ENCODE assay signal across 9 cellular contexts in the genomic region with DNA sequence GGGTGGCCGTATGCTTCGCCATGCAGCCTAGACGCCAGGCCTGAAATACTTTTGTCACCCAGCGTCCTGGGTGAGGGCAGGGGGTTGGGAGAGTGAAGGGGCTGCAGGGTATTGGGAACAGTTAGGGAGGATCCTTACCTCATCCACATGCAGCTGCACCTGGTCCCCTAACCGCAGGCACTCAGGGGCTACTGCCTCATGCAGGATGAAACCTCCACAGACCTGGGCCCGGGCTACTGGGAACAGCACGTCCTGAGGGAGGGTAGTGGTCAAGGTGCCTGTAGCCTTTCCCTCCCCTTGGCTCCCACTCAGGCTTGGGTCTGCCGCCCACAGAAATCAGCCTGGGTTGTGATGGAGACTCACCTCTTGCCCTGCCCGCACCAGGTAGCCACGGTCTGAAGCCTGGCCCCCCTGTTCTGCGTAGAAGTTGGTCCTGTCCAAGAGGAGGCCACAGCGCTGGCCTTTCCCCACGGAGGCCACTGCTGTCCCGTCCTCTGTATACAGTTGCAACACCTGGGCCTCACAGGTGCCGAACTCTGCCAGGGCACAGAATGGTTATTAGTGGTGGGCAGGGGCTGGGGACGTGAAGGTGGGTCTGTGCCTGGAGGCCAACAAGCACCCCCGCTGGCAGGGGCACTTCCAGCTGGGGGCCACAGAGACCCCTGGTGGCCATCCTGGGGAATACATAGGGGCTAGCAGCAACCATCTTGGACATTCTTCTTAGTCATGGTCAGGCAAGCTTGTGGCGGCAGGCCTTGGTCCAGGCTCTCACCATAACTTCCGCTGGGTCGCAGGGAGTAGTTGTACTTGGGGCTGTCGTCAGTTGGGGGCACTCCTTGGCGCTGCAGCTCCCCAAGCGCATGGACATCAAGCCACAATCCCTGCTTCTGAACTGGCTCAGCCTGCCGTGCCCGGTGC. TPM values are rescaled to one million over a fixed set of nuclear protein-coding genes. Genes with fewer than 3 reads are reported as not detected.
DNase-seq lines count a peak whose midpoint lies in the region; ATAC-seq, FAIRE-seq and TF ChIP-seq lines count a peak whose summit lies in the region.
"Had no signal": no experiment of that assay in that cellular context is flagged by ENCODE, and none has a peak within 500 bp of the region (broad histone marks: within the 10 kb centered on the region; RNA-seq: fewer than 3 reads in every experiment).

No MANE protein-coding gene starts in this region.

- H3K27me3 ChIP-seq in BE2C, result no peaks in the 10 kb centered on the region
- no peaks in the 10 kb centered on the region for H3K27me3 ChIP-seq in SK-N-SH (ENCODE audit: insufficient read depth)
- no peaks in the 10 kb centered on the region for H3K27me3 ChIP-seq in keratinocyte (ENCODE audit: control insufficient read depth, extremely low read depth, insufficient read depth, low read length)

- H4K20me1 ChIP-seq in SK-N-SH (ENCODE audit: insufficient read depth) (no peaks in the 10 kb centered on the region), keratinocyte (ENCODE audit: control insufficient read depth, extremely low read depth, insufficient read depth, low read length) (no peaks in the 10 kb centered on the region)

- H3K9me3 ChIP-seq in BE2C (no peaks in the 10 kb centered on the region), SK-N-SH (no peaks in the 10 kb centered on the region), keratinocyte (ENCODE audit: control insufficient read depth, low read depth, low read length) (no peaks in the 10 kb centered on the region)

- H3K4me1 ChIP-seq in BE2C (no peaks in the 10 kb centered on the region), SK-N-SH (ENCODE audit: control insufficient read depth in 1 of 2, insufficient read depth in 2 of 2, low read depth in 1 of 2, low read length in 1 of 2) (no peaks in the 10 kb centered on the region), keratinocyte (ENCODE audit: control insufficient read depth, extremely low read depth, insufficient read depth, low read length) (peaks cover 9% of the 10 kb centered on the region)

- WGBS in SK-N-SH (ENCODE audit: low lambda C conversion rate), result 77% methylated on average over 11 of the region's 25 CpGs

- no peak for TF ChIP-seq EP300 in SK-N-SH (IDR thresholded peaks at IDR 0.05; ENCODE audit: borderline replicate concordance in 1 of 2, low read depth in 1 of 2, low read length in 1 of 2)

- H3K4me1 Mint-ChIP-seq in stimulated activated effector memory CD8-positive, alpha-beta T cell treated with anti-CD3 and anti-CD28 coated beads, Interleukin-12 subunit alpha, Interleukin-12 subunit beta, amount 100 ng/mL, for 72 hours, result peaks cover 9% of the 10 kb centered on the region

- H3K4me2 ChIP-seq in SK-N-SH, result no peak overlapping the region
- H3K4me2 ChIP-seq in keratinocyte (ENCODE audit: control insufficient read depth, extremely low read depth, insufficient read depth, low read depth, low read length), result no peak overlapping the region

- POLR2A ChIA-PET in SK-N-SH (lab: Yijun Ruan, JAX), result interaction anchor here (0.8 to 1.9 kb wide), 6 partner anchors 8 to 58 kb away, joined by 3 to 7 read pairs (median 4); a partner anchor contains a TSS

- DNase-seq in BE2C (peak; percentile 64), GM19239 (ENCODE audit: insufficient read length, low spot score) (peak; percentile 46), SK-N-SH (peak; percentile 84), astrocyte of the cerebellum (ENCODE audit: low read depth) (no peak), keratinocyte (ENCODE audit: low read depth, low spot score) (no peak), NCI-H128 (lab: John Stamatoyannopoulos, UW; ENCODE audit: unreplicated experiment) (no peak), NCI-H226 (no peak)
- peak; percentile 32 to 61 for DNase-seq in stimulated activated effector memory CD8-positive, alpha-beta T cell treated with anti-CD3 and anti-CD28 coated beads, Interleukin-12 subunit alpha, Interleukin-12 subunit beta, amount 100 ng/mL, for 72 hours (ENCODE audit: low spot score in 2 of 2)

- FAIRE-seq in GM19239 (lab: Jason Lieb, UNC), result peak; percentile 37
- FAIRE-seq in keratinocyte (lab: Jason Lieb, UNC), result no peak
- FAIRE-seq: islet of Langerhans had no signal

- H3K4me3 ChIP-seq in BE2C (ENCODE audit: low read depth, low read length) (no peak overlapping the region), SK-N-SH (ENCODE audit: low read depth in 2 of 2, low read length in 1 of 2) (no peak overlapping the region), astrocyte of the cerebellum (ENCODE audit: low read depth, low read length) (no peak overlapping the region), keratinocyte (ENCODE audit: control insufficient read depth in 2 of 3, extremely low read depth in 1 of 3, insufficient read depth in 2 of 3, low read depth in 1 of 3, low read length in 3 of 3) (no peak overlapping the region)

- H3K27ac ChIP-seq in SK-N-SH (ENCODE audit: low read depth in 2 of 2, low read length in 1 of 2), result no peak overlapping the region; a peak in 1 of 4 replicates
- H3K27ac ChIP-seq in keratinocyte (ENCODE audit: control insufficient read depth, insufficient read depth, low read length), result no peak overlapping the region

- H2AFZ ChIP-seq in SK-N-SH (ENCODE audit: low read depth), result no peak overlapping the region
- H2AFZ ChIP-seq in keratinocyte (ENCODE audit: control insufficient read depth, low read length), result no peak overlapping the region

- peaks cover 63% of the 10 kb centered on the region for H3K36me3 Mint-ChIP-seq in stimulated activated effector memory CD8-positive, alpha-beta T cell treated with anti-CD3 and anti-CD28 coated beads, Interleukin-12 subunit alpha, Interleukin-12 subunit beta, amount 100 ng/mL, for 72 hours

- peak; percentile 55 for ATAC-seq in stimulated activated effector memory CD8-positive, alpha-beta T cell treated with anti-CD3 and anti-CD28 coated beads, Interleukin-12 subunit alpha, Interleukin-12 subunit beta, amount 100 ng/mL, for 72 hours

- H3K9ac ChIP-seq in SK-N-SH, result no peak overlapping the region
- no peak overlapping the region for H3K9ac ChIP-seq in keratinocyte (ENCODE audit: control insufficient read depth, extremely low read depth, insufficient read depth, low read length)

- H3K4me3 Mint-ChIP-seq in stimulated activated effector memory CD8-positive, alpha-beta T cell treated with anti-CD3 and anti-CD28 coated beads, Interleukin-12 subunit alpha, Interleukin-12 subunit beta, amount 100 ng/mL, for 72 hours, result no peak overlapping the region

- H3K79me2 ChIP-seq in SK-N-SH (ENCODE audit: insufficient read depth), result no peaks in the 10 kb centered on the region
- no peaks in the 10 kb centered on the region for H3K79me2 ChIP-seq in keratinocyte (ENCODE audit: control insufficient read depth, insufficient read depth, low read length)

- H3K36me3 ChIP-seq in BE2C (peaks cover 86% of the 10 kb centered on the region), SK-N-SH (replicated peaks in 1 of 2; ENCODE audit: control insufficient read depth in 1 of 2, insufficient read depth in 2 of 2, low read length in 1 of 2) (peaks cover 5 to 60% of the 10 kb centered on the region in 2 experiments), keratinocyte (ENCODE audit: control insufficient read depth in 2 of 2, extremely low read depth in 1 of 2, insufficient read depth in 2 of 2, low read length in 2 of 2) (peaks cover 51 to 59% of the 10 kb centered on the region in 2 experiments)

- H3K9me1 ChIP-seq in keratinocyte (ENCODE audit: control insufficient read depth, extremely low read depth, insufficient read depth, low read length), result peaks cover 2% of the 10 kb centered on the region

- H3F3A ChIP-seq in SK-N-SH (replicated peaks; ENCODE audit: insufficient read depth), result no peaks in the 10 kb centered on the region

- no peaks in the 10 kb centered on the region for H3K9me3 Mint-ChIP-seq in stimulated activated effector memory CD8-positive, alpha-beta T cell treated with anti-CD3 and anti-CD28 coated beads, Interleukin-12 subunit alpha, Interleukin-12 subunit beta, amount 100 ng/mL, for 72 hours

- dilution Hi-C loops in keratinocyte (cut with MboI; ENCODE audit: extremely low pct_ligation_motif_present, low sequenced_read_pairs), result no loop called here

- in situ Hi-C loops in astrocyte of the cerebellum (cut with HindIII; ENCODE audit: low sequenced_read_pairs), result loop anchor here (5.0 kb wide), 1 partner anchor 47 kb away; a partner anchor contains a TSS

- no peak overlapping the region for H3K27ac Mint-ChIP-seq in stimulated activated effector memory CD8-positive, alpha-beta T cell treated with anti-CD3 and anti-CD28 coated beads, Interleukin-12 subunit alpha, Interleukin-12 subunit beta, amount 100 ng/mL, for 72 hours

- peak; percentile 54 for TF ChIP-seq RAD21 in SK-N-SH (IDR thresholded peaks at IDR 0.05; ENCODE audit: low read length)

- no peaks in the 10 kb centered on the region for H3K9me2 ChIP-seq in SK-N-SH

- CTCF ChIA-PET in SK-N-SH (lab: Yijun Ruan, JAX), result interaction anchor here (0.6 to 16.5 kb wide), 29 partner anchors 8 to 187 kb away, joined by 3 to 238 read pairs (median 7); a partner anchor contains a TSS

- peak; percentile 87 for TF ChIP-seq CTCF in BE2C (IDR thresholded peaks at IDR 0.05; ENCODE audit: low read depth, low read length)
- peak; percentile 76 for TF ChIP-seq CTCF in SK-N-SH (IDR thresholded peaks at IDR 0.05)
- TF ChIP-seq CTCF in astrocyte of the cerebellum (IDR thresholded peaks at IDR 0.05; ENCODE audit: low read depth, low read length, missing control alignments), result peak; percentile 80
- peak; percentile 67 to 78 (median 75) for TF ChIP-seq CTCF in keratinocyte (optimal IDR thresholded peaks at IDR 0.05 in 1 of 3, IDR thresholded peaks at IDR 0.05 in 1 of 3, conservative IDR thresholded peaks at IDR 0.05 in 1 of 3; ENCODE audit: extremely low read depth in 1 of 3, insufficient read depth in 2 of 3, low read length in 3 of 3)

RNA-seq across cellular contexts. Expression of a gene that starts 8.6 kb away (rescaled TPM):
- 27.4 TPM for polyA plus RNA-seq in BE2C (2012; ENCODE audit: insufficient read depth, insufficient read length, low read depth)
- polyA plus RNA-seq in SK-N-SH (2012; rRNA removed), result 9.0 and 9.5 TPM in 2 replicates
- polyA plus RNA-seq in SK-N-SH (2012; cell fraction: cytosol; rRNA removed), result 3.7 and 6.2 TPM in 2 replicates
- polyA plus RNA-seq in SK-N-SH (2012; cell fraction: nucleus; rRNA removed), result 16.4 and 19.1 TPM in 2 replicates
- 5.8 to 8.5 TPM (median 5.9 TPM) in 3 replicates for polyA plus RNA-seq in keratinocyte
- 3.9 TPM for polyA plus RNA-seq in keratinocyte (2011; ENCODE audit: low read depth)
- 2.1 and 3.8 TPM in 2 replicates for polyA plus RNA-seq in keratinocyte (2011; cell fraction: cytosol; rRNA removed)
- polyA plus RNA-seq in keratinocyte (2011; cell fraction: nucleus; rRNA removed), result 15.4 and 15.9 TPM in 2 replicates
- polyA plus RNA-seq in keratinocyte (2012; ENCODE audit: low replicate concordance), result 3.1 and 7.9 TPM in 2 replicates
- polyA minus RNA-seq in keratinocyte, result 10.7 to 12.9 TPM (median 12.1 TPM) in 3 replicates
- polyA minus RNA-seq in keratinocyte (2011; cell fraction: cytosol; rRNA and poly(A)+ RNA removed), result 7.9 TPM
- 19.5 and 19.6 TPM in 2 replicates for polyA minus RNA-seq in keratinocyte (2011; cell fraction: nucleus; rRNA and poly(A)+ RNA removed)

RNA-seq across cellular contexts. Expression of a gene that starts 34.3 kb away (rescaled TPM):
- polyA plus RNA-seq in BE2C (2012; ENCODE audit: insufficient read depth, insufficient read length, low read depth), result 8.0 TPM
- polyA plus RNA-seq in SK-N-SH (2012; rRNA removed), result 0.05 and 0.10 TPM in 2 replicates
- polyA plus RNA-seq in SK-N-SH (2012; cell fraction: cytosol; rRNA removed), result 0.08 and 0.18 TPM in 2 replicates
- polyA plus RNA-seq in SK-N-SH (2012; cell fraction: nucleus; rRNA removed), result 0.32 and 0.50 TPM in 2 replicates
- polyA plus RNA-seq in keratinocyte, result not detected in 3 replicates
- polyA plus RNA-seq in keratinocyte (2011; ENCODE audit: low read depth), result not detected
- polyA plus RNA-seq in keratinocyte (2011; cell fraction: cytosol; rRNA removed), result not detected in 2 replicates
- polyA plus RNA-seq in keratinocyte (2011; cell fraction: nucleus; rRNA removed), result not detected in 2 replicates
- 0.25 TPM in 1 of 2 replicates, not detected in the other for polyA plus RNA-seq in keratinocyte (2012; ENCODE audit: low replicate concordance)
- not detected in 3 replicates for polyA minus RNA-seq in keratinocyte
- not detected for polyA minus RNA-seq in keratinocyte (2011; cell fraction: cytosol; rRNA and poly(A)+ RNA removed)
- polyA minus RNA-seq in keratinocyte (2011; cell fraction: nucleus; rRNA and poly(A)+ RNA removed), result not detected in 2 replicates

RNA-seq across cellular contexts. Expression of a gene that starts 37.9 kb away (rescaled TPM):
- polyA plus RNA-seq in BE2C (2012; ENCODE audit: insufficient read depth, insufficient read length, low read depth), result not detected
- polyA plus RNA-seq in SK-N-SH (2012; rRNA removed), result not detected in 2 replicates
- polyA plus RNA-seq in SK-N-SH (2012; cell fraction: cytosol; rRNA removed), result not detected in 2 replicates
- polyA plus RNA-seq in SK-N-SH (2012; cell fraction: nucleus; rRNA removed), result not detected in 2 replicates
- polyA plus RNA-seq in keratinocyte, result not detected in 3 replicates
- polyA plus RNA-seq in keratinocyte (2011; ENCODE audit: low read depth), result not detected
- polyA plus RNA-seq in keratinocyte (2011; cell fraction: cytosol; rRNA removed), result not detected in 2 replicates
- not detected in 2 replicates for polyA plus RNA-seq in keratinocyte (2011; cell fraction: nucleus; rRNA removed)
- polyA plus RNA-seq in keratinocyte (2012; ENCODE audit: low replicate concordance), result not detected in 2 replicates
- not detected in 3 replicates for polyA minus RNA-seq in keratinocyte
- not detected for polyA minus RNA-seq in keratinocyte (2011; cell fraction: cytosol; rRNA and poly(A)+ RNA removed)
- polyA minus RNA-seq in keratinocyte (2011; cell fraction: nucleus; rRNA and poly(A)+ RNA removed), result not detected in 2 replicates

RNA-seq across cellular contexts. Expression of a gene that starts 39.2 kb away (rescaled TPM):
- 26.2 TPM for polyA plus RNA-seq in BE2C (2012; ENCODE audit: insufficient read depth, insufficient read length, low read depth)
- polyA plus RNA-seq in SK-N-SH (2012; rRNA removed), result 5.8 and 6.4 TPM in 2 replicates
- polyA plus RNA-seq in SK-N-SH (2012; cell fraction: cytosol; rRNA removed), result 4.0 and 4.4 TPM in 2 replicates
- 7.8 and 12.0 TPM in 2 replicates for polyA plus RNA-seq in SK-N-SH (2012; cell fraction: nucleus; rRNA removed)
- 5.7 to 7.3 TPM (median 6.5 TPM) in 3 replicates for polyA plus RNA-seq in keratinocyte
- polyA plus RNA-seq in keratinocyte (2011; ENCODE audit: low read depth), result 35.8 TPM
- polyA plus RNA-seq in keratinocyte (2011; cell fraction: cytosol; rRNA removed), result 7.2 and 8.8 TPM in 2 replicates
- polyA plus RNA-seq in keratinocyte (2011; cell fraction: nucleus; rRNA removed), result 9.3 and 9.9 TPM in 2 replicates
- 8.9 and 12.1 TPM in 2 replicates for polyA plus RNA-seq in keratinocyte (2012; ENCODE audit: low replicate concordance)
- 4.1 to 5.6 TPM (median 5.1 TPM) in 3 replicates for polyA minus RNA-seq in keratinocyte
- polyA minus RNA-seq in keratinocyte (2011; cell fraction: cytosol; rRNA and poly(A)+ RNA removed), result 12.7 TPM
- polyA minus RNA-seq in keratinocyte (2011; cell fraction: nucleus; rRNA and poly(A)+ RNA removed), result 3.7 and 5.3 TPM in 2 replicates

RNA-seq across cellular contexts. Expression of a gene that starts 47.2 kb away (rescaled TPM):
- polyA plus RNA-seq in BE2C (2012; ENCODE audit: insufficient read depth, insufficient read length, low read depth), result 111 TPM
- polyA plus RNA-seq in SK-N-SH (2012; rRNA removed) (125 and 163 TPM in 2 replicates), keratinocyte (69.9 to 118 TPM (median 103 TPM) in 3 replicates)
- 69.7 and 109 TPM in 2 replicates for polyA plus RNA-seq in SK-N-SH (2012; cell fraction: cytosol; rRNA removed)
- 108 and 123 TPM in 2 replicates for polyA plus RNA-seq in SK-N-SH (2012; cell fraction: nucleus; rRNA removed)
- polyA plus RNA-seq in keratinocyte (2011; ENCODE audit: low read depth), result 11.2 TPM
- polyA plus RNA-seq in keratinocyte (2011; cell fraction: cytosol; rRNA removed), result 59.9 and 66.5 TPM in 2 replicates
- 122 and 149 TPM in 2 replicates for polyA plus RNA-seq in keratinocyte (2011; cell fraction: nucleus; rRNA removed)
- polyA plus RNA-seq in keratinocyte (2012; ENCODE audit: low replicate concordance), result 43.9 and 70.5 TPM in 2 replicates
- 66.7 to 107 TPM (median 100 TPM) in 3 replicates for polyA minus RNA-seq in keratinocyte
- polyA minus RNA-seq in keratinocyte (2011; cell fraction: cytosol; rRNA and poly(A)+ RNA removed), result 81.3 TPM
- polyA minus RNA-seq in keratinocyte (2011; cell fraction: nucleus; rRNA and poly(A)+ RNA removed), result 64.0 and 74.9 TPM in 2 replicates

Comparison
In these comparisons a context has a peak if more than half of its experiments do, and no peak if none do; other contexts are left out.
1. DNase-seq: peak in BE2C (single experiment), GM19239 (single experiment), SK-N-SH (single experiment) and stimulated activated effector memory CD8-positive, alpha-beta T cell treated with anti-CD3 and anti-CD28 coated beads, Interleukin-12 subunit alpha, Interleukin-12 subunit beta, amount 100 ng/mL, for 72 hours (2 of 2); none in astrocyte of the cerebellum (single experiment), keratinocyte (single experiment), NCI-H128 (single experiment) and NCI-H226 (single experiment).
2. Peak in every context shown above with its lines, with median percentiles within 50 percentile points of each other: CTCF ChIP-seq.